In genomic region chr10:80517416-80518142, GRCh38 we compare ENCODE assay signal across 13 cellular contexts. TPM values are rescaled to one million over a fixed set of nuclear protein-coding genes. Genes with fewer than 3 reads are reported as not detected.
A peak's percentile ranks its signal among the peaks of the same experiment; 100 is the strongest.
DNase-seq lines count a peak whose midpoint lies in the region; ATAC-seq and TF ChIP-seq lines count a peak whose summit lies in the region.
"Had no signal": no experiment of that assay in that cellular context is flagged by ENCODE, and none has a peak within 500 bp of the region (broad histone marks: within the 10 kb centered on the region; RNA-seq: fewer than 3 reads in every experiment).

No MANE protein-coding gene starts in this region.

- H3K36me3 ChIP-seq in adrenal gland (replicated peaks in 1 of 2) (peaks cover 0 to 51% of the 10 kb centered on the region in 2 donors), subcutaneous abdominal adipose tissue (ENCODE audit: control insufficient read depth in 5 of 5, insufficient read depth in 5 of 5, low read length in 5 of 5) (peaks cover 9 to 90% (median 87%) of the 10 kb centered on the region in 5 donors), stomach (peaks cover 61 to 93% (median 90%) of the 10 kb centered on the region in 4 donors)

- no peak for DNase-seq in T-helper 1 cell
- DNase-seq in adrenal gland = peak in 4 of 7 donors; percentile 45 to 54 (median 52)
- DNase-seq in memory B cell (ENCODE audit: low spot score in 2 of 2) = no peak
- no peak for DNase-seq in activated CD8-positive, alpha-beta memory T cell treated with anti-CD3 and anti-CD28 coated beads for 24 hours
- no peak for DNase-seq in stomach
- DNase-seq: activated T-cell treated with anti-CD3 and anti-CD28 coated beads, Interleukin-2, amount 50 U/mL, for 4 hours; MG63; stimulated activated naive CD8-positive, alpha-beta T cell treated with anti-CD3 and anti-CD28 coated beads, Interleukin-15, amount 100 ng/mL, for 72 hours had no signal

- H3K27me3 Mint-ChIP-seq in T-helper 1 cell treated with Interleukin-12 subunit alpha and Interleukin-12 subunit beta and Interleukin-4 antibody, amounts not matched to agents 30 μg/mL and 1 μg/mL, for 36 hours (ENCODE audit: low read depth) = no peaks in the 10 kb centered on the region
- no peaks in the 10 kb centered on the region for H3K27me3 Mint-ChIP-seq in memory B cell
- H3K27me3 Mint-ChIP-seq: stimulated activated naive CD8-positive, alpha-beta T cell treated with anti-CD3 and anti-CD28 coated beads, Interleukin-15, amount 100 ng/mL, for 72 hours had no signal

- H3K9me3 ChIP-seq in adrenal gland (replicated peaks in 1 of 3) = no peaks in the 10 kb centered on the region
- no peaks in the 10 kb centered on the region for H3K9me3 ChIP-seq in subcutaneous abdominal adipose tissue (ENCODE audit: control insufficient read depth in 5 of 5, low read length in 5 of 5)
- H3K9me3 ChIP-seq in stomach = no peaks in the 10 kb centered on the region
- H3K9me3 ChIP-seq: MG63 had no signal

- H3K27me3 ChIP-seq in adrenal gland (no peaks in the 10 kb centered on the region), subcutaneous abdominal adipose tissue (ENCODE audit: control insufficient read depth in 5 of 5, insufficient read depth in 4 of 5, low read length in 5 of 5) (no peaks in the 10 kb centered on the region), stomach (no peaks in the 10 kb centered on the region)
- H3K27me3 ChIP-seq: MG63 had no signal

- ATAC-seq in memory B cell (ENCODE audit: low read depth) (no peak), GM18858 (IDR thresholded peaks at IDR 0.05; ENCODE audit: unreplicated experiment) (no peak)
- ATAC-seq: activated T-cell treated with anti-CD3 and anti-CD28 coated beads, Interleukin-2, amount 50 U/mL, for 4 hours had no signal

- peak overlapping the region in 2 of 5 donors; percentile 12 to 64 for H3K9ac ChIP-seq in subcutaneous abdominal adipose tissue (ENCODE audit: low read length in 5 of 5)

- H3K4me3 Mint-ChIP-seq in T-helper 1 cell treated with Interleukin-12 subunit alpha and Interleukin-12 subunit beta and Interleukin-4 antibody, amounts not matched to agents 30 μg/mL and 1 μg/mL, for 36 hours = no peak overlapping the region
- H3K4me3 Mint-ChIP-seq in memory B cell = no peak overlapping the region
- H3K4me3 Mint-ChIP-seq: activated T-cell treated with anti-CD3 and anti-CD28 coated beads, Interleukin-2, amount 50 U/mL, for 4 hours; mesothelial cell of epicardium; stimulated activated naive CD8-positive, alpha-beta T cell treated with anti-CD3 and anti-CD28 coated beads, Interleukin-15, amount 100 ng/mL, for 72 hours had no signal

- no peak overlapping the region for H3K4me3 ChIP-seq in adrenal gland
- H3K4me3 ChIP-seq in subcutaneous abdominal adipose tissue (ENCODE audit: low read depth in 1 of 5, low read length in 5 of 5) = no peak overlapping the region
- H3K4me3 ChIP-seq in stomach = no peak overlapping the region
- H3K4me3 ChIP-seq: MG63 had no signal

- peaks cover 6 to 24% of the 10 kb centered on the region in 2 donors for H3K4me1 ChIP-seq in adrenal gland (replicated peaks in 1 of 2)
- peaks cover 12 to 45% (median 33%) of the 10 kb centered on the region in 5 donors for H3K4me1 ChIP-seq in subcutaneous abdominal adipose tissue (ENCODE audit: control insufficient read depth in 5 of 5, insufficient read depth in 5 of 5, low read length in 5 of 5)
- H3K4me1 ChIP-seq in stomach = peaks cover 0 to 7% (median 2%) of the 10 kb centered on the region in 4 donors

- peaks cover 47% of the 10 kb centered on the region for H3K36me3 Mint-ChIP-seq in T-helper 1 cell treated with Interleukin-12 subunit alpha and Interleukin-12 subunit beta and Interleukin-4 antibody, amounts not matched to agents 30 μg/mL and 1 μg/mL, for 36 hours (ENCODE audit: low read depth)
- peaks cover 28% of the 10 kb centered on the region for H3K36me3 Mint-ChIP-seq in memory B cell

- 59 to 80% (median 75%) methylated on average over 8 to 21 of the region's 21 CpGs for WGBS in adrenal gland, 4 donors
- 85 to 93% (median 90%) methylated on average over 10 to 21 of the region's 21 CpGs for WGBS in stomach, 5 donors

- intact Hi-C loops in adrenal gland (cut with DNase I) (no loop called here), stomach (cut with DNase I; ENCODE audit: low total_unique reads) (no loop called here)

- peaks cover 27% of the 10 kb centered on the region for H3K4me1 Mint-ChIP-seq in T-helper 1 cell treated with Interleukin-12 subunit alpha and Interleukin-12 subunit beta and Interleukin-4 antibody, amounts not matched to agents 30 μg/mL and 1 μg/mL, for 36 hours (ENCODE audit: low read depth)
- peaks cover 16% of the 10 kb centered on the region for H3K4me1 Mint-ChIP-seq in memory B cell
- H3K4me1 Mint-ChIP-seq: mesothelial cell of epicardium had no signal

- peak overlapping the region; percentile 66 for H3K27ac Mint-ChIP-seq in T-helper 1 cell treated with Interleukin-12 subunit alpha and Interleukin-12 subunit beta and Interleukin-4 antibody, amounts not matched to agents 30 μg/mL and 1 μg/mL, for 36 hours
- peak overlapping the region; percentile 7 for H3K27ac Mint-ChIP-seq in memory B cell
- H3K27ac Mint-ChIP-seq: mesothelial cell of epicardium had no signal

- no peaks in the 10 kb centered on the region for H3K9me3 Mint-ChIP-seq in T-helper 1 cell treated with Interleukin-12 subunit alpha and Interleukin-12 subunit beta and Interleukin-4 antibody, amounts not matched to agents 30 μg/mL and 1 μg/mL, for 36 hours
- H3K9me3 Mint-ChIP-seq in memory B cell = no peaks in the 10 kb centered on the region
- H3K9me3 Mint-ChIP-seq: activated T-cell treated with anti-CD3 and anti-CD28 coated beads, Interleukin-2, amount 50 U/mL, for 4 hours; mesothelial cell of epicardium; stimulated activated naive CD8-positive, alpha-beta T cell treated with anti-CD3 and anti-CD28 coated beads, Interleukin-15, amount 100 ng/mL, for 72 hours had no signal

- no peak for TF ChIP-seq CTCF in adrenal gland (IDR thresholded peaks at IDR 0.05)
- TF ChIP-seq CTCF in stomach (IDR thresholded peaks at IDR 0.05) = no peak

- TF ChIP-seq POLR2A in adrenal gland (IDR thresholded peaks at IDR 0.05) = no peak
- no peak for TF ChIP-seq POLR2A in stomach (IDR thresholded peaks at IDR 0.05)

- no peak for TF ChIP-seq EP300 in stomach (IDR thresholded peaks at IDR 0.05)

- peak overlapping the region in 2 of 5 donors; percentile 74 to 79 for H3K27ac ChIP-seq in adrenal gland
- peak overlapping the region; percentile 72 for H3K27ac ChIP-seq in subcutaneous abdominal adipose tissue (ENCODE audit: low read depth, low read length)
- peak overlapping the region in 2 of 5 donors; percentile 5 for H3K27ac ChIP-seq in stomach
- H3K27ac ChIP-seq: 22Rv1 had no signal

RNA-seq across cellular contexts. Expression of gene SH2D4B, which starts 20.1 kb away (rescaled TPM):
- total RNA-seq in adrenal gland (under 1 TPM in 1 of 8 donors, not detected in 7; 0.35 TPM), stomach (under 1 TPM in 1 of 5 donors, not detected in 4; 0.18 TPM)
- polyA plus RNA-seq in adrenal gland (under 1 TPM in 1 of 3 donors, not detected in 2; 0.07 TPM), stomach (under 1 TPM in 1 of 3 donors, not detected in 2; 0.03 TPM)

Comparison
In these comparisons a context has a peak if more than half of its experiments do, and no peak if none do; other contexts are left out.
1. DNase-seq: peak in adrenal gland (4 of 7); none in T-helper 1 cell (0 of 5), memory B cell (0 of 2), activated CD8-positive, alpha-beta memory T cell treated with anti-CD3 and anti-CD28 coated beads for 24 hours (single experiment) and stomach (single experiment).